In the genomic region with DNA sequence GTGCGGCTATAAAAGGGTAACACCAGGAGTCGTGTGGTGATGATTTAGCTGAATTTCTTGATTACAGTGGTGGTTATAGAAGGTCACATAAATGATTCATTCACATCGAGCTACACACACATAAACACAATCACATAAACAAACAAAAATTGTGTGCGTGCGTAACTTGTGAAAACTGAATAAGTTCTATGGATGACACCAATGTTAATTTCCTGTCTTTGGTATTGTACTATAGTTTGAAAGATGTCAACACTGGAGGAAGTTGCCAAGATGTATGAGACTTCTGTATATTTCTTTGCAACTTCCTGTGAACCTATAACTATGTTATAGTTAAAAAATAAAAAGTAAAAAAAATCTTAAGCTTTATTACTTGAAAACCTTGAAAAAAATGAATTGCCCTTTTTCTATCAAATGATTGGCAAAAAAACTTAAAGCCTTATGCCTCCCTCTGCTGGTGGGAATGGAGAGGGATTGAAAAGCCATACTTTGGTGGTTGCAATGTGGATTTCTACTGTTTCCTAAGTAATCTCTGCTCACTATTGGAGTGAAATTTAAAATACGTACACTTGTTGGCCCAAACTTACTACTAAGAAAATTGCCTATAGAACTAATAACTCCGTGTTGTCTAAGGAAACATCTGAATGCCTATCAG, we compare ENCODE assay signal across 9 cellular contexts.
DNase-seq lines count a peak whose midpoint lies in the region; ATAC-seq, FAIRE-seq and TF ChIP-seq lines count a peak whose summit lies in the region.
"Had no signal": no experiment of that assay in that cellular context is flagged by ENCODE, and none has a peak within 500 bp of the region (broad histone marks: within the 10 kb centered on the region; RNA-seq: fewer than 3 reads in every experiment).

No MANE protein-coding gene starts in this region.

- TF ChIP-seq POLR2A in GM12891 (IDR thresholded peaks at IDR 0.05; ENCODE audit: low read depth, low read length) = no peak

- H3K36me3 Mint-ChIP-seq in naive thymus-derived CD8-positive, alpha-beta T cell = no peaks in the 10 kb centered on the region
- H3K36me3 Mint-ChIP-seq: activated naive CD4-positive, alpha-beta T cell treated with anti-CD3 and anti-CD28 coated beads, Interleukin-2, amount 50 U/mL, for 24 hours had no signal

- POLR2A ChIA-PET in RWPE1 (lab: Yijun Ruan, JAX; ENCODE audit: low non-redundant PET) = no interaction called here
- POLR2A ChIA-PET in naive thymus-derived CD8-positive, alpha-beta T cell (lab: Charles Lee) = no interaction called here

- H3K27me3 Mint-ChIP-seq in naive thymus-derived CD8-positive, alpha-beta T cell = peaks cover 0 to 30% (median 2%) of the 10 kb centered on the region in 5 donors

- FAIRE-seq in GM12891 (lab: Jason Lieb, UNC) = peak; percentile 57

- peaks cover 0 to 3% (median 0%) of the 10 kb centered on the region in 4 donors for H3K4me1 Mint-ChIP-seq in naive thymus-derived CD8-positive, alpha-beta T cell

- no peak overlapping the region for H3K27ac Mint-ChIP-seq in naive thymus-derived CD8-positive, alpha-beta T cell
- H3K27ac Mint-ChIP-seq: activated naive CD4-positive, alpha-beta T cell treated with anti-CD3 and anti-CD28 coated beads, Interleukin-2, amount 50 U/mL, for 24 hours had no signal

- DNase-seq in AG08396 (ENCODE audit: low spot score) (peak; percentile 39), GM12891 (ENCODE audit: insufficient read length, low spot score) (no peak), RWPE1 (ENCODE audit: low spot score) (peak; percentile 5), inferior parietal cortex (ENCODE audit: extremely low spot score) (peak; percentile 22), GDM1 (lab: John Stamatoyannopoulos, UW) (no peak), HK-2 (ENCODE audit: unreplicated experiment) (no peak), activated gamma-delta T cell (lab: John Stamatoyannopoulos, UW) (no peak)
- DNase-seq in naive thymus-derived CD8-positive, alpha-beta T cell = no peak

- CTCF ChIA-PET in RWPE1 (lab: Yijun Ruan, JAX) = interaction anchor here (0.6 to 1.1 kb wide), 6 partner anchors 10 to 212 kb away, joined by 3 to 9 read pairs (median 3); no protein-coding TSS in a partner anchor

- ATAC-seq in naive thymus-derived CD8-positive, alpha-beta T cell = no peak

- H3K4me3 Mint-ChIP-seq in naive thymus-derived CD8-positive, alpha-beta T cell = no peak overlapping the region
- H3K4me3 Mint-ChIP-seq: activated naive CD4-positive, alpha-beta T cell treated with anti-CD3 and anti-CD28 coated beads, Interleukin-2, amount 50 U/mL, for 24 hours had no signal

- peak; percentile 46 for TF ChIP-seq CTCF in RWPE1 (conservative IDR thresholded peaks at IDR 0.05; ENCODE audit: low read depth)

- no peaks in the 10 kb centered on the region for H3K9me3 Mint-ChIP-seq in naive thymus-derived CD8-positive, alpha-beta T cell
- H3K9me3 Mint-ChIP-seq: activated naive CD4-positive, alpha-beta T cell treated with anti-CD3 and anti-CD28 coated beads, Interleukin-2, amount 50 U/mL, for 24 hours had no signal

- no peak overlapping the region for H3K27ac ChIP-seq in RWPE1

TF ChIP-seq in GM12891, 5 proteins besides CTCF, POLR2A, EP300 and RAD21:
- no peak for TF ChIP-seq POU2F2 (IDR thresholded peaks at IDR 0.05; ENCODE audit: low read depth, low read length)
- TF ChIP-seq SPI1 (IDR thresholded peaks at IDR 0.05; ENCODE audit: low read depth, low read length) = no peak
- no peak for TF ChIP-seq POLR2AphosphoS5 (IDR thresholded peaks at IDR 0.05; ENCODE audit: low read depth, low read length)
- no peak for TF ChIP-seq PAX5 (IDR thresholded peaks at IDR 0.05; ENCODE audit: insufficient read depth, low read length, severe bottlenecking)
- TF ChIP-seq TAF1 (IDR thresholded peaks at IDR 0.05; ENCODE audit: low read depth, low read length) = no peak
TF ChIP-seq in GM12891: peak in this region for 0.

Comparison
In these comparisons a context has a peak if more than half of its experiments do, and no peak if none do; other contexts are left out.
1. DNase-seq: peak in AG08396 (single experiment), RWPE1 (single experiment) and inferior parietal cortex (single experiment); none in GM12891 (single experiment), GDM1 (single experiment), HK-2 (single experiment), naive thymus-derived CD8-positive, alpha-beta T cell (0 of 10) and activated gamma-delta T cell (single experiment).